ENCODE assay signal across 21 cellular contexts in genomic region chr6:36506617-36507016, GRCh38. TPM values are rescaled to one million over a fixed set of nuclear protein-coding genes. Genes with fewer than 3 reads are reported as not detected.
DNase-seq lines count a peak whose midpoint lies in the region; ATAC-seq and TF ChIP-seq lines count a peak whose summit lies in the region.
"Had no signal": no experiment of that assay in that cellular context is flagged by ENCODE, and none has a peak within 500 bp of the region (broad histone marks: within the 10 kb centered on the region; RNA-seq: fewer than 3 reads in every experiment).

No MANE protein-coding gene starts in this region.

- no peak for ATAC-seq in stimulated activated memory B cell treated with anti-CD40 and anti-IgM and Interleukin-4, amounts not matched to agents 10 μg/mL and 1 μg/mL and 100 μg/mL, for 72 hours
- no peak for ATAC-seq in esophagus mucosa
- ATAC-seq: heart left ventricle had no signal

- no peaks in the 10 kb centered on the region for H3K79me2 ChIP-seq in hepatocyte

- H3K36me3 ChIP-seq in hepatocyte (replicated peaks; ENCODE audit: insufficient read depth, low read depth), result no peaks in the 10 kb centered on the region
- peaks cover 0 to 98% (median 32%) of the 10 kb centered on the region in 6 donors for H3K36me3 ChIP-seq in spleen
- H3K36me3 ChIP-seq: uterus had no signal

- intact Hi-C loops in activated naive CD4-positive, alpha-beta T cell treated with anti-CD3 and anti-CD28 coated beads for 36 hours (cut with micrococcal nuclease), result loop anchor here (2.0 kb wide), 1 partner anchor 38 kb away; no protein-coding TSS in a partner anchor
- intact Hi-C loops in spleen (cut with DNase I; ENCODE audit: low total_unique reads), result no loop called here

- H2AFZ ChIP-seq in hepatocyte, result no peak overlapping the region

- H3K27me3 ChIP-seq in hepatocyte (no peaks in the 10 kb centered on the region), spleen (replicated peaks in 1 of 7) (no peaks in the 10 kb centered on the region)
- H3K27me3 ChIP-seq: heart left ventricle, uterus had no signal

- H3K9me3 Mint-ChIP-seq in activated naive CD4-positive, alpha-beta T cell treated with anti-CD3 and anti-CD28 coated beads for 36 hours, result no peaks in the 10 kb centered on the region
- no peaks in the 10 kb centered on the region for H3K9me3 Mint-ChIP-seq in stimulated activated memory B cell treated with anti-CD40 and anti-IgM and Interleukin-4, amounts not matched to agents 10 μg/mL and 1 μg/mL and 100 μg/mL, for 72 hours
- H3K9me3 Mint-ChIP-seq: T-helper 1 cell treated with Interleukin-12 subunit alpha and Interleukin-12 subunit beta and Interleukin-4 antibody, amounts not matched to agents 30 μg/mL and 1 μg/mL, for 36 hours had no signal

- H3K4me2 ChIP-seq in hepatocyte, result peak overlapping the region; percentile 28

- DNase-seq in activated naive CD4-positive, alpha-beta T cell treated with anti-CD3 and anti-CD28 coated beads for 36 hours, result no peak
- DNase-seq in activated naive CD4-positive, alpha-beta T cell treated with anti-CD3 and anti-CD28 coated beads, Interleukin-2, amount 50 U/mL, for 16 hours, result no peak
- DNase-seq in SW480 (ENCODE audit: low spot score) (peak; percentile 39), hepatocyte (ENCODE audit: low spot score) (peak; percentile 26), spleen (no peak), hippocampal formation (lab: John Stamatoyannopoulos, UW) (no peak)
- DNase-seq: ACHN; activated effector memory CD4-positive, alpha-beta T cell treated with anti-CD3 and anti-CD28 coated beads, Interleukin-2, amount 50 U/mL, for 16 hours; DMS53; endodermal cell; heart left ventricle; NCI-H2171; NCI-H526 treated with DMSO at 0.1 percent for 48 hours; nephron progenitor cell; uterus; WERI-Rb-1 had no signal

- H3K9me3 ChIP-seq in hepatocyte (ENCODE audit: low read depth) (no peaks in the 10 kb centered on the region), spleen (no peaks in the 10 kb centered on the region)
- H3K9me3 ChIP-seq: heart left ventricle, uterus had no signal

- H3K9me2 ChIP-seq in hepatocyte (replicated peaks; ENCODE audit: insufficient read depth), result no peaks in the 10 kb centered on the region

- H3K4me1 Mint-ChIP-seq in activated naive CD4-positive, alpha-beta T cell treated with anti-CD3 and anti-CD28 coated beads for 36 hours (ENCODE audit: low read depth), result peaks cover 30% of the 10 kb centered on the region
- no peaks in the 10 kb centered on the region for H3K4me1 Mint-ChIP-seq in stimulated activated memory B cell treated with anti-CD40 and anti-IgM and Interleukin-4, amounts not matched to agents 10 μg/mL and 1 μg/mL and 100 μg/mL, for 72 hours
- H3K4me1 Mint-ChIP-seq: endodermal cell had no signal

- CTCF ChIA-PET in activated naive CD4-positive, alpha-beta T cell treated with anti-CD3 and anti-CD28 coated beads for 36 hours (lab: Charles Lee), result no interaction called here

- H3K27ac ChIP-seq in hepatocyte (peak overlapping the region; percentile 56), spleen (no peak overlapping the region)
- H3K27ac ChIP-seq: C4-2B, uterus, WERI-Rb-1 had no signal

- H3K4me1 ChIP-seq in hepatocyte (ENCODE audit: insufficient read depth) (peaks cover 24% of the 10 kb centered on the region), spleen (peaks cover 0 to 14% (median 0%) of the 10 kb centered on the region in 6 donors)
- H3K4me1 ChIP-seq: uterus had no signal

- no peaks in the 10 kb centered on the region for H3K27me3 Mint-ChIP-seq in activated naive CD4-positive, alpha-beta T cell treated with anti-CD3 and anti-CD28 coated beads for 36 hours (ENCODE audit: low read depth)
- no peaks in the 10 kb centered on the region for H3K27me3 Mint-ChIP-seq in stimulated activated memory B cell treated with anti-CD40 and anti-IgM and Interleukin-4, amounts not matched to agents 10 μg/mL and 1 μg/mL and 100 μg/mL, for 72 hours
- H3K27me3 Mint-ChIP-seq: progenitor cell of endocrine pancreas had no signal

- H3K27ac Mint-ChIP-seq in activated naive CD4-positive, alpha-beta T cell treated with anti-CD3 and anti-CD28 coated beads for 36 hours, result peak overlapping the region; percentile 34
- peak overlapping the region; percentile 28 for H3K27ac Mint-ChIP-seq in stimulated activated memory B cell treated with anti-CD40 and anti-IgM and Interleukin-4, amounts not matched to agents 10 μg/mL and 1 μg/mL and 100 μg/mL, for 72 hours
- H3K27ac Mint-ChIP-seq: progenitor cell of endocrine pancreas; T-helper 1 cell treated with Interleukin-12 subunit alpha and Interleukin-12 subunit beta and Interleukin-4 antibody, amounts not matched to agents 30 μg/mL and 1 μg/mL, for 36 hours had no signal

- H3K4me3 ChIP-seq in hepatocyte (no peak overlapping the region), spleen (no peak overlapping the region)
- H3K4me3 ChIP-seq: heart left ventricle, uterus had no signal

- H3K36me3 Mint-ChIP-seq in activated naive CD4-positive, alpha-beta T cell treated with anti-CD3 and anti-CD28 coated beads for 36 hours (ENCODE audit: low read depth), result peaks cover 25% of the 10 kb centered on the region
- peaks cover 60% of the 10 kb centered on the region for H3K36me3 Mint-ChIP-seq in stimulated activated memory B cell treated with anti-CD40 and anti-IgM and Interleukin-4, amounts not matched to agents 10 μg/mL and 1 μg/mL and 100 μg/mL, for 72 hours

- TF ChIP-seq CTCF in hepatocyte (IDR thresholded peaks at IDR 0.05; ENCODE audit: poor library complexity) (no peak), spleen (IDR thresholded peaks at IDR 0.05 in 8 of 11, conservative IDR thresholded peaks at IDR 0.05 in 3 of 11) (no peak)

- no peaks in the 10 kb centered on the region for H4K20me1 ChIP-seq in hepatocyte (ENCODE audit: insufficient read depth, poor library complexity, severe bottlenecking)

- TF ChIP-seq POLR2A in spleen (IDR thresholded peaks at IDR 0.05), result no peak

- WGBS in hepatocyte (ENCODE audit: low lambda C conversion rate, missing lambda C conversion rate), result 17% methylated on average over 2 of the region's 2 CpGs
- WGBS in spleen, 5 donors, result 81 to 91% (median 89%) methylated on average over 2 of the region's 2 CpGs

- H3K4me3 Mint-ChIP-seq in activated naive CD4-positive, alpha-beta T cell treated with anti-CD3 and anti-CD28 coated beads for 36 hours, result no peak overlapping the region
- H3K4me3 Mint-ChIP-seq in stimulated activated memory B cell treated with anti-CD40 and anti-IgM and Interleukin-4, amounts not matched to agents 10 μg/mL and 1 μg/mL and 100 μg/mL, for 72 hours, result no peak overlapping the region
- H3K4me3 Mint-ChIP-seq: endodermal cell; nephron progenitor cell; T-helper 1 cell treated with Interleukin-12 subunit alpha and Interleukin-12 subunit beta and Interleukin-4 antibody, amounts not matched to agents 30 μg/mL and 1 μg/mL, for 36 hours had no signal

RNA-seq across cellular contexts. Expression of gene STK38, which starts 40.7 kb away (rescaled TPM):
- total RNA-seq in activated naive CD4-positive, alpha-beta T cell treated with anti-CD3 and anti-CD28 coated beads for 36 hours, result 10 to 100 TPM; 23.6 to 24.4 TPM
- total RNA-seq in hepatocyte (37.9 and 39.1 TPM in 2 replicates), esophagus mucosa (26.1 TPM), spleen (10 to 100 TPM; 30.5 to 51.8 (median 38.7) TPM)
- polyA plus RNA-seq in hepatocyte (27.7 and 30.5 TPM in 2 replicates), spleen (10 to 100 TPM; 16.4 to 26.6 (median 19.6) TPM)

Comparison
In these comparisons a context has a peak if more than half of its experiments do, and no peak if none do; other contexts are left out.
1. DNase-seq: peak in SW480 (single experiment) and hepatocyte (single experiment); none in activated naive CD4-positive, alpha-beta T cell treated with anti-CD3 and anti-CD28 coated beads for 36 hours (single experiment), activated naive CD4-positive, alpha-beta T cell treated with anti-CD3 and anti-CD28 coated beads, Interleukin-2, amount 50 U/mL, for 16 hours (single experiment), spleen (single experiment) and hippocampal formation (0 of 2).